Comparison of ENCODE assay signal across 21 cellular contexts in genomic region chr15:43896543-43896942, GRCh38.
DNase-seq lines count a peak whose midpoint lies in the region; ATAC-seq, FAIRE-seq and TF ChIP-seq lines count a peak whose summit lies in the region.
"Had no signal": no experiment of that assay in that cellular context is flagged by ENCODE, and none has a peak within 500 bp of the region (broad histone marks: within the 10 kb centered on the region; RNA-seq: fewer than 3 reads in every experiment).

No MANE protein-coding gene starts in this region.

- H3K79me2 ChIP-seq in K562 (ENCODE audit: control insufficient read depth, insufficient read depth, low read length) (no peaks in the 10 kb centered on the region), trophoblast cell (ENCODE audit: control insufficient read depth, insufficient read depth, low read length, poor library complexity) (no peaks in the 10 kb centered on the region), Karpas-422 (ENCODE audit: low read length) (no peaks in the 10 kb centered on the region)

- H2AFZ ChIP-seq in K562 (ENCODE audit: low read depth, low read length), result no peak overlapping the region
- H2AFZ ChIP-seq in trophoblast cell (ENCODE audit: insufficient read depth, low read length, poor library complexity), result no peak overlapping the region
- no peak overlapping the region for H2AFZ ChIP-seq in Karpas-422 (ENCODE audit: low read length)
- H2AFZ ChIP-seq: GM23338 had no signal

- no peak for TF ChIP-seq EP300 in K562 (IDR thresholded peaks at IDR 0.05; ENCODE audit: low read length)

- H4K20me1 ChIP-seq in K562 (replicated peaks; ENCODE audit: control insufficient read depth, insufficient read depth, low read length), result no peaks in the 10 kb centered on the region
- H4K20me1 ChIP-seq in Karpas-422 (ENCODE audit: insufficient read depth, low read depth, low read length), result no peaks in the 10 kb centered on the region

- no TSS peak for BruUV-seq in K562 (replicated peaks; lab: Mats Ljungman, UMichigan)

- H4K91ac ChIP-seq in trophoblast cell (ENCODE audit: low read depth, low read length), result no peak overlapping the region

- ATAC-seq in right cardiac atrium (no peak), heart right ventricle (no peak), K562 (no peak), GM21367 (IDR thresholded peaks at IDR 0.05; ENCODE audit: unreplicated experiment) (no peak)
- ATAC-seq: GM23338 had no signal

- H2AK5ac ChIP-seq in trophoblast cell (ENCODE audit: low read length), result no peak overlapping the region

- CTCF ChIA-PET in K562 (lab: Yijun Ruan, JAX; ENCODE audit: low intra/inter-chr PET ratio), result no interaction called here

- H3K9me2 ChIP-seq in Karpas-422 (replicated peaks; ENCODE audit: insufficient read depth, low read length), result no peaks in the 10 kb centered on the region

- DNase-seq in right cardiac atrium (no peak), heart right ventricle (no peak), RPMI7951 (ENCODE audit: low read depth) (peak; percentile 28), K562 (ENCODE audit: extremely low read depth in 1 of 4, low spot score in 3 of 4) (no peak), trophoblast cell (no peak), Karpas-422 (no peak), NOMO-1 treated with dmso at 0.1 percent for 144 hours (lab: John Stamatoyannopoulos, UW; ENCODE audit: unreplicated experiment) (no peak)
- DNase-seq: BE2C; CD4-positive, alpha-beta memory T cell; COR-L47; DMS153; DND-41; GF-D8; H7; IMR-90 had no signal

- H3K4me1 ChIP-seq in right cardiac atrium (ENCODE audit: control insufficient read depth, insufficient read depth, low read length), result peaks cover 13% of the 10 kb centered on the region
- H3K4me1 ChIP-seq in heart right ventricle, result peaks cover 3 to 65% (median 16%) of the 10 kb centered on the region in 9 donors
- H3K4me1 ChIP-seq in K562 (replicated peaks in 1 of 2; ENCODE audit: control insufficient read depth in 2 of 2, insufficient read depth in 2 of 2, low read length in 2 of 2), result peaks cover 11 to 20% of the 10 kb centered on the region in 2 experiments
- H3K4me1 ChIP-seq in trophoblast cell (ENCODE audit: control insufficient read depth in 1 of 2, insufficient read depth in 2 of 2, low read length in 2 of 2), result peaks cover 3 to 4% of the 10 kb centered on the region in 2 experiments
- H3K4me1 ChIP-seq in Karpas-422 (ENCODE audit: low read length), result no peaks in the 10 kb centered on the region

- intact Hi-C loops in right cardiac atrium (cut with DNase I) (no loop called here), heart right ventricle (cut with DNase I) (no loop called here), K562 (cut with micrococcal nuclease) (no loop called here)

- H4K12ac ChIP-seq in trophoblast cell (ENCODE audit: low read depth, low read length), result no peak overlapping the region

- no peak for TF ChIP-seq POLR2A in K562 (conservative IDR thresholded peaks at IDR 0.05)

- no peaks in the 10 kb centered on the region for H3K9me3 ChIP-seq in right cardiac atrium (ENCODE audit: control insufficient read depth, low read length)
- H3K9me3 ChIP-seq in heart right ventricle, result no peaks in the 10 kb centered on the region
- no peaks in the 10 kb centered on the region for H3K9me3 ChIP-seq in K562 (replicated peaks; ENCODE audit: control insufficient read depth, insufficient read depth, low read depth, low read length)
- no peaks in the 10 kb centered on the region for H3K9me3 ChIP-seq in trophoblast cell (ENCODE audit: insufficient read depth, low read depth, low read length)
- no peaks in the 10 kb centered on the region for H3K9me3 ChIP-seq in Karpas-422 (ENCODE audit: low read length)
- H3K9me3 ChIP-seq: BE2C had no signal

- H3K36me3 ChIP-seq in heart right ventricle (no peaks in the 10 kb centered on the region), K562 (ENCODE audit: control insufficient read depth, insufficient read depth, low read length) (no peaks in the 10 kb centered on the region), trophoblast cell (ENCODE audit: control insufficient read depth in 1 of 2, insufficient read depth in 2 of 2, low read length in 2 of 2) (no peaks in the 10 kb centered on the region), Karpas-422 (ENCODE audit: insufficient read depth, low read length) (no peaks in the 10 kb centered on the region)
- H3K36me3 ChIP-seq: BE2C had no signal

- H3K9me1 ChIP-seq in K562 (ENCODE audit: control insufficient read depth, insufficient read depth, low read length), result peaks cover 5% of the 10 kb centered on the region

- in situ Hi-C loops in K562 (cut with MboI), result no loop called here

- H3K23ac ChIP-seq in trophoblast cell (ENCODE audit: low read length), result peak overlapping the region; percentile 9

- H3K4me3 ChIP-seq in right cardiac atrium (ENCODE audit: low read length) (no peak overlapping the region), heart right ventricle (no peak overlapping the region), K562 (no peak overlapping the region), trophoblast cell (ENCODE audit: low read depth, low read length) (no peak overlapping the region), Karpas-422 (ENCODE audit: low read length) (no peak overlapping the region)
- H3K4me3 ChIP-seq: GM23338 had no signal

- H3K79me1 ChIP-seq in trophoblast cell (ENCODE audit: low read length), result peaks cover 2% of the 10 kb centered on the region

- FAIRE-seq in K562 (lab: Jason Lieb, UNC), result peak; percentile 26
- FAIRE-seq: A204.1, D721Med, GM18507 had no signal

- no peak overlapping the region for H3K4ac ChIP-seq in trophoblast cell (ENCODE audit: low read depth, low read length)

- H2BK5ac ChIP-seq in trophoblast cell (ENCODE audit: low read depth, low read length, poor library complexity), result no peak overlapping the region

- H3K4me2 ChIP-seq in K562 (ENCODE audit: insufficient read depth, low read length), result no peak overlapping the region
- no peak overlapping the region for H3K4me2 ChIP-seq in trophoblast cell (ENCODE audit: low read length)
- no peak overlapping the region for H3K4me2 ChIP-seq in Karpas-422 (ENCODE audit: low read depth, low read length, poor library complexity, severe bottlenecking)
- H3K4me2 ChIP-seq: GM23338 had no signal

- H3K27me3 ChIP-seq in right cardiac atrium (ENCODE audit: control insufficient read depth, insufficient read depth), result no peaks in the 10 kb centered on the region
- H3K27me3 ChIP-seq in heart right ventricle, result no peaks in the 10 kb centered on the region
- no peaks in the 10 kb centered on the region for H3K27me3 ChIP-seq in K562 (ENCODE audit: control insufficient read depth in 2 of 2, insufficient read depth in 2 of 2, low read length in 2 of 2)
- H3K27me3 ChIP-seq in trophoblast cell (ENCODE audit: insufficient read depth, low read length), result no peaks in the 10 kb centered on the region
- H3K27me3 ChIP-seq in Karpas-422 (ENCODE audit: low read length), result no peaks in the 10 kb centered on the region
- H3K27me3 ChIP-seq: BE2C had no signal

- H4K8ac ChIP-seq in trophoblast cell (ENCODE audit: low read depth, low read length), result no peak overlapping the region

- no peak overlapping the region for H2BK120ac ChIP-seq in trophoblast cell (ENCODE audit: insufficient read depth, low read length, poor library complexity)

- TF ChIP-seq CTCF in heart right ventricle (IDR thresholded peaks at IDR 0.05), result no peak
- no peak for TF ChIP-seq CTCF in K562 (IDR thresholded peaks at IDR 0.05 in 2 of 3, conservative IDR thresholded peaks at IDR 0.05 in 1 of 3; ENCODE audit: insufficient read depth in 2 of 3, low read depth in 1 of 3, low read length in 3 of 3)

- no peak overlapping the region for H2BK12ac ChIP-seq in trophoblast cell (ENCODE audit: low read length)

- WGBS in right cardiac atrium, result 91% methylated on average over 1 of the region's 1 CpG
- 96 to 100% methylated on average over 1 of the region's 1 CpG for WGBS in heart right ventricle, 2 donors
- WGBS in K562 (ENCODE audit: insufficient coverage, low coverage, missing lambda C conversion rate), result 71% methylated on average over 1 of the region's 1 CpG
- WGBS in trophoblast cell (ENCODE audit: extremely low coverage, insufficient coverage, insufficient read length), result no CpG with 5 or more reads among the region's 1 CpG

- peak overlapping the region; percentile 6 for H3K27ac ChIP-seq in right cardiac atrium (ENCODE audit: low read length)
- peak overlapping the region in 2 of 10 donors; percentile 88 to 93 for H3K27ac ChIP-seq in heart right ventricle
- H3K27ac ChIP-seq in K562 (ENCODE audit: extremely low read depth, low read depth, low read length), result no peak overlapping the region
- H3K27ac ChIP-seq in trophoblast cell (ENCODE audit: low read depth, low read length), result no peak overlapping the region
- no peak overlapping the region for H3K27ac ChIP-seq in Karpas-422 (ENCODE audit: low read length)
- H3K27ac ChIP-seq: C4-2B had no signal

- no peak for TF ChIP-seq RAD21 in K562 (CRISPR knock-in tag; conservative IDR thresholded peaks at IDR 0.05 in 1 of 2, IDR thresholded peaks at IDR 0.05 in 1 of 2)

- H3K9ac ChIP-seq in K562 (ENCODE audit: insufficient read depth in 1 of 2, low read depth in 2 of 2, low read length in 2 of 2) (no peak overlapping the region), trophoblast cell (ENCODE audit: low read length) (no peak overlapping the region), Karpas-422 (ENCODE audit: low read length) (no peak overlapping the region)

- POLR2A ChIA-PET in K562 (lab: Yijun Ruan, JAX), result interaction anchor here (0.8 to 2.0 kb wide), 3 partner anchors 10 to 37 kb away, joined by 3 to 9 read pairs (median 3); no protein-coding TSS in a partner anchor

- H3K18ac ChIP-seq in trophoblast cell (ENCODE audit: low read length), result no peak overlapping the region

- H3K14ac ChIP-seq in trophoblast cell (ENCODE audit: low read length), result no peak overlapping the region

TF ChIP-seq in K562, 482 proteins besides CTCF, POLR2A, EP300 and RAD21 (continues in another document):
- TF ChIP-seq ATF2 (CRISPR knock-in tag; IDR thresholded peaks at IDR 0.05) (no peak), TSC22D4 (tag; IDR thresholded peaks at IDR 0.05) (no peak), RBM34 (IDR thresholded peaks at IDR 0.05; ENCODE audit: borderline replicate concordance, insufficient read depth, low read length) (no peak), MXD1 (CRISPR knock-in tag; IDR thresholded peaks at IDR 0.05; ENCODE audit: borderline replicate concordance, poor library complexity, severe bottlenecking) (no peak)
